In the genomic region with DNA sequence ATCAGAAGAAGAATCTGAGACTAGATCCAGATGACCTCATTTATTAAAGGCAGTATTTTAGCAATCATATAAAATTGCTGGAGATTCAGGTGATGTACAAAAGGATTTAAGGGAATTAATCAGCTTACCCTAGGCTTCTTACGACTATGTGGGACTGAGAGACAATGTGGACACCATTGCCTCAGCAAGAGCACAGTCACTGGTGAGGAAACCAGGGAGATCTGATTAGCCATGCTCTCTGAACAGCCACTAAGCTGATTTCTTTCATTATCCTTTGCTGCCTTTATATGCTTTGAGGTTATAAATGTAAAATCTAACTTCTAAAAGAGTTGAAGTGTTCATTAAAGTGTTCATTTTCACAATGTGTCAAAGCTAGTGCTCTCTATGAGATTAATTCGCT, we compare ENCODE assay signal across 1 cellular context.
TF ChIP-seq lines count a peak whose summit lies in the region.

No MANE protein-coding gene starts in this region.

TF ChIP-seq in K562, 482 proteins besides CTCF, POLR2A, EP300 and RAD21 (continued from another document):
- no peak for TF ChIP-seq FOXM1 (IDR thresholded peaks at IDR 0.05; ENCODE audit: low read depth)
- TF ChIP-seq FOXM1 (CRISPR knock-in tag; IDR thresholded peaks at IDR 0.05; ENCODE audit: low read depth) = no peak
- no peak for TF ChIP-seq ZEB2 (IDR thresholded peaks at IDR 0.05)
- no peak for TF ChIP-seq SMARCC2 (IDR thresholded peaks at IDR 0.05; ENCODE audit: low read depth)
- no peak for TF ChIP-seq ZNF124 (CRISPR knock-in tag; IDR thresholded peaks at IDR 0.05)
- TF ChIP-seq XRCC5 (IDR thresholded peaks at IDR 0.05; ENCODE audit: low read depth, low read length) = no peak
- no peak for TF ChIP-seq ZNF507 (tag; conservative IDR thresholded peaks at IDR 0.05)
- TF ChIP-seq, protein P1, sequence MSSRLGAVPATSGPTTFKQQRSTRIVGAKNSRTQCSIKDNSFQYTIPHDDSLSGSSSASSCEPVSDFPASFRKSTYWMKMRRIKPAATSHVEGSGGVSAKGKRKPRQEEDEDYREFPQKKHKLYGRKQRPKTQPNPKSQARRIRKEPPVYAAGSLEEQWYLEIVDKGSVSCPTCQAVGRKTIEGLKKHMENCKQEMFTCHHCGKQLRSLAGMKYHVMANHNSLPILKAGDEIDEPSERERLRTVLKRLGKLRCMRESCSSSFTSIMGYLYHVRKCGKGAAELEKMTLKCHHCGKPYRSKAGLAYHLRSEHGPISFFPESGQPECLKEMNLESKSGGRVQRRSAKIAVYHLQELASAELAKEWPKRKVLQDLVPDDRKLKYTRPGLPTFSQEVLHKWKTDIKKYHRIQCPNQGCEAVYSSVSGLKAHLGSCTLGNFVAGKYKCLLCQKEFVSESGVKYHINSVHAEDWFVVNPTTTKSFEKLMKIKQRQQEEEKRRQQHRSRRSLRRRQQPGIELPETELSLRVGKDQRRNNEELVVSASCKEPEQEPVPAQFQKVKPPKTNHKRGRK (tag; IDR thresholded peaks at IDR 0.05) = no peak
- no peak for TF ChIP-seq CXXC5 (CRISPR knock-in tag; IDR thresholded peaks at IDR 0.05)
